In genomic region chr20:38685853-38686473, GRCh38 we compare ENCODE assay signal across 8 cellular contexts. TPM values are rescaled to one million over a fixed set of nuclear protein-coding genes. Genes with fewer than 3 reads are reported as not detected.
DNase-seq lines count a peak whose midpoint lies in the region; TF ChIP-seq lines count a peak whose summit lies in the region.

No MANE protein-coding gene starts in this region.

- no peaks in the 10 kb centered on the region for H3K4me1 ChIP-seq in adipocyte (ENCODE audit: control insufficient read depth, insufficient read depth, low read length)

- H3K27me3 ChIP-seq in adipocyte (replicated peaks; ENCODE audit: control insufficient read depth, insufficient read depth, low read length): peaks cover 34% of the 10 kb centered on the region

- peak; percentile 40 for DNase-seq in GM10266 (ENCODE audit: extremely low spot score)
- peak; percentile 25 to 72 for DNase-seq in NCI-H1930 (lab: John Stamatoyannopoulos, UW)
- DNase-seq in adipocyte (ENCODE audit: low read depth): peak; percentile 68
- peak; percentile 89 for DNase-seq in left kidney (ENCODE audit: low read depth, low spot score)
- no peak for DNase-seq in NCI-H345 (lab: John Stamatoyannopoulos, UW)
- DNase-seq in GOT3 (lab: John Stamatoyannopoulos, UW): no peak
- no peak for DNase-seq in ureter (ENCODE audit: low spot score)
- DNase-seq in SK-N-DZ (ENCODE audit: low spot score): no peak

- no peaks in the 10 kb centered on the region for H3K9me3 ChIP-seq in adipocyte (ENCODE audit: control insufficient read depth, low read length)

- H3K9ac ChIP-seq in adipocyte (ENCODE audit: low read length): no peak overlapping the region

- no peaks in the 10 kb centered on the region for H3K36me3 ChIP-seq in adipocyte (ENCODE audit: control insufficient read depth, insufficient read depth, low read length, severe bottlenecking)

- no peak for TF ChIP-seq CTCF in GM10266 (IDR thresholded peaks at IDR 0.05; ENCODE audit: control insufficient read depth, insufficient read depth, low read depth, missing control alignments)

- H3K4me3 ChIP-seq in adipocyte (ENCODE audit: low read length): no peak overlapping the region

RNA-seq across cellular contexts. Expression of gene SLC32A1, which starts 38.3 kb away (rescaled TPM):
- total RNA-seq in ureter: not detected
- not detected in 2 replicates for polyA plus RNA-seq in SK-N-DZ (2014; cell fraction: cytosol; rRNA removed)
- not detected in 2 replicates for polyA plus RNA-seq in SK-N-DZ (2014; cell fraction: nucleus; rRNA removed)

Comparison
In these comparisons a context has a peak if more than half of its experiments do, and no peak if none do; other contexts are left out.
1. DNase-seq: peak in GM10266 (single experiment), NCI-H1930 (2 of 2), adipocyte (single experiment) and left kidney (single experiment); none in NCI-H345 (single experiment), GOT3 (single experiment), ureter (single experiment) and SK-N-DZ (single experiment).